8 cellular contexts compared by ENCODE assay signal in the genomic region with DNA sequence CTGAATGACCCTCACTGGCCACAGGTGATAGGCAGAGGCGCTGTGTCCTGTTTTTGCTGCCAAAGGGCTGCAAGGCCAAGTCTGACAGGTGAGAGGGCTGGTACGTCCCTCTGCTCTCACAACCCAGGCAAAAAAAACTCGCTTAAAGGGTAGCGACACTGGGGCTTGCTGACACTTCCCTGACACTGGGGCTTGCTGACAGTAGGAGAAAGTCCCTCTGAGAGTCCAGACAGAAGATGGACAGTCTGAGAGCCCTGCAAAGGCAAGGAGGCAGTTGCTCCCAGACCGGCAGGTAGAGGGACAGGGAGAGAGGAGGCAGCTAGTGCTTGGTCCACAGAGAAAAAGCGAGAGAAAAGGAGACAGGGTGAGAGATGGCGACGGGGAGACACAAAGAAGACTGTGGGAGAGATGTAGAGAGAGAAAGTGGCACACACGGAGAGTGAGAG. TPM values are rescaled to one million over a fixed set of nuclear protein-coding genes. Genes with fewer than 3 reads are reported as not detected.
DNase-seq lines count a peak whose midpoint lies in the region; ATAC-seq and TF ChIP-seq lines count a peak whose summit lies in the region.

No MANE protein-coding gene starts in this region.

- TF ChIP-seq POLR2A in ovary (IDR thresholded peaks at IDR 0.05) = no peak

- POLR2A ChIA-PET in activated CD8-positive, alpha-beta T cell treated with anti-CD3 and anti-CD28 coated beads, Interleukin-2, amount 10 ng/mL, durations not matched to agents 7 days and 5 days (lab: Charles Lee) = interaction anchor here (0.6 to 10.9 kb wide), 28 partner anchors 15 to 756 kb away, joined by 3 to 309 read pairs (median 8); partner anchors contain the start of gene TASOR

- peak overlapping the region; percentile 91 for H3K4me3 ChIP-seq in fibroblast of the aortic adventitia (ENCODE audit: low read depth, low read length)
- H3K4me3 ChIP-seq in ovary = peak overlapping the region; percentile 75

- CTCF ChIA-PET in activated CD8-positive, alpha-beta T cell treated with anti-CD3 and anti-CD28 coated beads, Interleukin-2, amount 10 ng/mL, durations not matched to agents 7 days and 5 days (lab: Charles Lee) = interaction anchor here (1.0 to 12.6 kb wide), 33 partner anchors 12 to 187 kb away, joined by 3 to 290 read pairs (median 8); partner anchors contain the start of gene TASOR

- H3K27ac Mint-ChIP-seq in HFFc6 = peak overlapping the region; percentile 28
- H3K27ac Mint-ChIP-seq in activated CD8-positive, alpha-beta T cell treated with anti-CD3 and anti-CD28 coated beads, Interleukin-2, amount 10 ng/mL, durations not matched to agents 7 days and 5 days = peak overlapping the region; percentile 84

- intact Hi-C loops in ovary (cut with DNase I) = loop anchor here in 3 of 4 donors (2.0 to 10.0 kb wide), 4 partner anchors 98 to 186 kb away; no protein-coding TSS in a partner anchor

- peak overlapping the region; percentile 92 for H3K4me3 Mint-ChIP-seq in HFFc6
- peak overlapping the region; percentile 83 for H3K4me3 Mint-ChIP-seq in activated CD8-positive, alpha-beta T cell treated with anti-CD3 and anti-CD28 coated beads, Interleukin-2, amount 10 ng/mL, durations not matched to agents 7 days and 5 days

- H3K9me3 Mint-ChIP-seq in HFFc6 = no peaks in the 10 kb centered on the region
- no peaks in the 10 kb centered on the region for H3K9me3 Mint-ChIP-seq in activated CD8-positive, alpha-beta T cell treated with anti-CD3 and anti-CD28 coated beads, Interleukin-2, amount 10 ng/mL, durations not matched to agents 7 days and 5 days (ENCODE audit: insufficient read depth)

- no peak for TF ChIP-seq CTCF in HFFc6 (IDR thresholded peaks at IDR 0.05)
- no peak for TF ChIP-seq CTCF in fibroblast of the aortic adventitia (IDR thresholded peaks at IDR 0.05; ENCODE audit: insufficient read depth, low read length)
- no peak for TF ChIP-seq CTCF in ovary (IDR thresholded peaks at IDR 0.05)

- no peaks in the 10 kb centered on the region for H3K36me3 ChIP-seq in ovary

- peak; percentile 22 for DNase-seq in COLO668 (lab: John Stamatoyannopoulos, UW; ENCODE audit: unreplicated experiment)
- DNase-seq in HFFc6 = no peak
- peak; percentile 53 for DNase-seq in activated CD8-positive, alpha-beta T cell treated with anti-CD3 and anti-CD28 coated beads, Interleukin-2, amount 10 ng/mL, durations not matched to agents 7 days and 5 days
- no peak for DNase-seq in fibroblast of the aortic adventitia (ENCODE audit: low read depth)
- peak in 4 of 5 donors; percentile 20 to 50 (median 46) for DNase-seq in ovary
- no peak for DNase-seq in inferior parietal cortex (ENCODE audit: extremely low spot score)

- no peaks in the 10 kb centered on the region for H3K27me3 ChIP-seq in ovary

- H3K27me3 Mint-ChIP-seq in HFFc6 (ENCODE audit: insufficient read depth) = no peaks in the 10 kb centered on the region; the same call in 1 of the 2 replicates
- no peaks in the 10 kb centered on the region for H3K27me3 Mint-ChIP-seq in activated CD8-positive, alpha-beta T cell treated with anti-CD3 and anti-CD28 coated beads, Interleukin-2, amount 10 ng/mL, durations not matched to agents 7 days and 5 days (ENCODE audit: low read depth)

- peak; percentile 18 for ATAC-seq in activated CD8-positive, alpha-beta T cell treated with anti-CD3 and anti-CD28 coated beads, Interleukin-2, amount 10 ng/mL, durations not matched to agents 7 days and 5 days
- no peak for ATAC-seq in GM18517 (IDR thresholded peaks at IDR 0.05; ENCODE audit: unreplicated experiment)
- ATAC-seq in GM19455 (IDR thresholded peaks at IDR 0.05; ENCODE audit: unreplicated experiment) = no peak

- H3K4me1 Mint-ChIP-seq in HFFc6 (ENCODE audit: low read depth) = peaks cover 44% of the 10 kb centered on the region
- peaks cover 35% of the 10 kb centered on the region for H3K4me1 Mint-ChIP-seq in activated CD8-positive, alpha-beta T cell treated with anti-CD3 and anti-CD28 coated beads, Interleukin-2, amount 10 ng/mL, durations not matched to agents 7 days and 5 days (ENCODE audit: low read depth)

- WGBS in ovary, 3 donors = 9 to 15% (median 11%) methylated on average over 9 of the region's 9 CpGs

- H3K9me3 ChIP-seq in ovary = no peaks in the 10 kb centered on the region

- H3K4me1 ChIP-seq in ovary (ENCODE audit: insufficient read depth) = peaks cover 2% of the 10 kb centered on the region

- H3K27ac ChIP-seq in ovary = peak overlapping the region; percentile 45 to 68

- no peaks in the 10 kb centered on the region for H3K36me3 Mint-ChIP-seq in HFFc6 (ENCODE audit: low read depth)
- peaks cover 40% of the 10 kb centered on the region for H3K36me3 Mint-ChIP-seq in activated CD8-positive, alpha-beta T cell treated with anti-CD3 and anti-CD28 coated beads, Interleukin-2, amount 10 ng/mL, durations not matched to agents 7 days and 5 days (ENCODE audit: low read depth)

- no peak for TF ChIP-seq EP300 in ovary (IDR thresholded peaks at IDR 0.05)

RNA-seq across cellular contexts. Expression of gene ARHGEF3, which starts 0.6 kb away (rescaled TPM):
- total RNA-seq in HFFc6 (2021; fragmentation: NEBNext Ultra II Directional; extraction: Animal tissue kit (Norgen Biotek cat#: 25700)) = 1 to 10 TPM; 1.7 to 5.9 (median 2.4) TPM
- total RNA-seq in activated CD8-positive, alpha-beta T cell treated with anti-CD3 and anti-CD28 coated beads, Interleukin-2, amount 10 ng/mL, durations not matched to agents 7 days and 5 days = 100 to 1,000 TPM in 1 of 2 experiments, 10 to 100 TPM in 1; 94.6 to 101 TPM
- total RNA-seq in fibroblast of the aortic adventitia (ENCODE audit: low replicate concordance) (21.8 and 26.3 TPM in 2 replicates), ovary (10 to 100 TPM; 23.5 to 48.1 (median 39.5) TPM)
- 10 to 100 TPM; 23.9 to 48.2 TPM for polyA plus RNA-seq in ovary

Comparison
In these comparisons a context has a peak if more than half of its experiments do, and no peak if none do; other contexts are left out.
1. DNase-seq: peak in COLO668 (single experiment), activated CD8-positive, alpha-beta T cell treated with anti-CD3 and anti-CD28 coated beads, Interleukin-2, amount 10 ng/mL, durations not matched to agents 7 days and 5 days (single experiment) and ovary (4 of 5); none in HFFc6 (single experiment), fibroblast of the aortic adventitia (single experiment) and inferior parietal cortex (single experiment).